8 cellular contexts compared by ENCODE assay signal in the genomic region with DNA sequence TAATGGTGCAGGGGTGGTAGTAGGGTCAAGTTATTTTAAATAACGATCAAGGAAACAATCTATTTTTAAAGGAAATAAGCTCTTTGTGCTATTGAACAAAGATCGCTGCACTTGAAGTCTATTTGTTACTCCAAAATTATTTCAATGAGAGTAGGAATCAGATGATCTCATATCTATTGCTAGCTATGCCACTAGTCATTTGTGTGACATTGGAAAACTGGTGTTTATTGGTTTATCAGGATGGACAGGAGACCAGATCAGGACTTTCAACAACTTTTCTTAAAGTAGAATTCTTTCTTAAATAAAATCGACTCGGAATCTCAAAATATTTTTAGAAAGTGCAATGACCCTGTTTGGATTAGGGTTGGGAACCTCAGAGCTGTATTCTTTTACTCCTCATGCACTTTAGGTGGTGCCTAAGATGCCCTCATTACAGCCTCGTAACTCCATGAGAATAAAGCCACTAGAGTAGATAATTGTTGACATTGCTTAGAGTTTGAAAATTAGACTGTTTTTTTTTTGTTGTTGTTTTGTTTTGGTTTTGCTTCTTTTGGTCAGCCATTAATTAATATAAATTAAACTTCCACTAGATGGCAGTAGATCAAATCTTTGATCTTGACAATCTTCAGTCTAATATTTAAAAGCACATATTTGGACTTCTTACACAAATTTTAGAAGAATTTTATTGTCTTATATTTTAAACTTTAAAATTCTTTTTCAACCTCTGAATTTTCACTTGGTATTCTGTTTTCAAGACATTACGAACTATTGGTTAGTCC.
DNase-seq lines count a peak whose midpoint lies in the region; ATAC-seq and TF ChIP-seq lines count a peak whose summit lies in the region.

No MANE protein-coding gene starts in this region.

- no peak overlapping the region for H2AK5ac ChIP-seq in mesenchymal stem cell (ENCODE audit: low read length, severe bottlenecking)

- H3K4ac ChIP-seq in mesenchymal stem cell (ENCODE audit: low read depth in 1 of 2, low read length in 2 of 2) = no peak overlapping the region

- H3K4me3 ChIP-seq in Loucy (ENCODE audit: low read length, poor library complexity, severe bottlenecking) (no peak overlapping the region), breast epithelium (peak overlapping the region in 1 of 3 donors; percentile 12), mesenchymal stem cell (ENCODE audit: insufficient read depth in 1 of 2, low read depth in 1 of 2, low read length in 2 of 2) (no peak overlapping the region)

- ATAC-seq in HG03521 (IDR thresholded peaks at IDR 0.05; ENCODE audit: unreplicated experiment) = no peak
- ATAC-seq in HG03520 (IDR thresholded peaks at IDR 0.05; ENCODE audit: unreplicated experiment) = no peak
- ATAC-seq in HG02588 (IDR thresholded peaks at IDR 0.05; ENCODE audit: unreplicated experiment) = no peak

- TF ChIP-seq POLR2A in breast epithelium (IDR thresholded peaks at IDR 0.05) = no peak

- no peaks in the 10 kb centered on the region for H3K9me2 ChIP-seq in Loucy (replicated peaks; ENCODE audit: low read depth, low read length)

- WGBS in mesenchymal stem cell = 95% methylated on average over 2 of the region's 6 CpGs

- no peaks in the 10 kb centered on the region for H3K79me1 ChIP-seq in mesenchymal stem cell (replicated peaks; ENCODE audit: low read length, poor library complexity, severe bottlenecking)

- no peak overlapping the region for H2BK120ac ChIP-seq in mesenchymal stem cell (ENCODE audit: low read depth, low read length)

- no peak overlapping the region for H2BK15ac ChIP-seq in mesenchymal stem cell (ENCODE audit: low read depth, poor library complexity, severe bottlenecking)

- H3K9ac ChIP-seq in Loucy (ENCODE audit: low read depth, low read length, poor library complexity, severe bottlenecking) (no peak overlapping the region), mesenchymal stem cell (ENCODE audit: low read length) (peak overlapping the region; percentile 80)

- no peaks in the 10 kb centered on the region for H3K79me2 ChIP-seq in Loucy (ENCODE audit: insufficient read depth, low read length)

- H3K27ac ChIP-seq in breast epithelium (peak overlapping the region; percentile 60 to 64), mesenchymal stem cell (ENCODE audit: low read length, poor library complexity, severe bottlenecking) (no peak overlapping the region)

- no peaks in the 10 kb centered on the region for H3K4me1 ChIP-seq in Loucy (ENCODE audit: insufficient read depth, low read length, poor library complexity, severe bottlenecking)
- no peaks in the 10 kb centered on the region for H3K4me1 ChIP-seq in breast epithelium
- H3K4me1 ChIP-seq in mesenchymal stem cell (ENCODE audit: control insufficient read depth, insufficient read depth, low read depth, low read length) = no peaks in the 10 kb centered on the region

- no peak overlapping the region for H4K91ac ChIP-seq in mesenchymal stem cell (ENCODE audit: low read length)

- H4K8ac ChIP-seq in mesenchymal stem cell (ENCODE audit: low read length) = no peak overlapping the region

- H2AFZ ChIP-seq in Loucy (ENCODE audit: low read length) (peak overlapping the region; percentile 54), mesenchymal stem cell (ENCODE audit: low read depth, low read length) (no peak overlapping the region)

- H3K4me2 ChIP-seq in Loucy (ENCODE audit: low read depth, low read length, poor library complexity, severe bottlenecking) (peak overlapping the region; percentile 37), mesenchymal stem cell (ENCODE audit: low read length, poor library complexity, severe bottlenecking) (no peak overlapping the region)

- no peaks in the 10 kb centered on the region for H4K20me1 ChIP-seq in Loucy (ENCODE audit: insufficient read depth, low read length, poor library complexity, severe bottlenecking)

- intact Hi-C loops in breast epithelium (cut with DNase I; ENCODE audit: low total_unique reads) = no loop called here

- DNase-seq in G401 (ENCODE audit: low spot score) (peak; percentile 61), breast epithelium (ENCODE audit: low spot score in 2 of 2) (no peak), mesenchymal stem cell (peak; percentile 28), GM13976 (ENCODE audit: low spot score) (no peak)

- no peak overlapping the region for H3K23ac ChIP-seq in mesenchymal stem cell (ENCODE audit: low read length in 2 of 2)

- H3K14ac ChIP-seq in mesenchymal stem cell (ENCODE audit: low read length in 2 of 2) = no peak overlapping the region

- H3K36me3 ChIP-seq in Loucy (ENCODE audit: insufficient read depth, low read length) (no peaks in the 10 kb centered on the region), breast epithelium (no peaks in the 10 kb centered on the region), mesenchymal stem cell (ENCODE audit: control insufficient read depth in 1 of 2, insufficient read depth in 2 of 2, low read depth in 1 of 2, low read length in 2 of 2) (no peaks in the 10 kb centered on the region)

- TF ChIP-seq CTCF in Loucy (conservative IDR thresholded peaks at IDR 0.05; ENCODE audit: low read length) = peak; percentile 60
- peak in 2 of 3 donors; percentile 35 to 36 for TF ChIP-seq CTCF in breast epithelium (IDR thresholded peaks at IDR 0.05)
- no peak for TF ChIP-seq CTCF in GM13976 (IDR thresholded peaks at IDR 0.05; ENCODE audit: borderline replicate concordance, control extremely low read depth, extremely low read depth, insufficient read depth, missing control alignments)

- in situ Hi-C loops in G401 (cut with HindIII; ENCODE audit: low sequenced_read_pairs) = no loop called here
- in situ Hi-C loops in GM13976 (cut with MboI; ENCODE audit: low sequenced_read_pairs, unreplicated experiment) = loop anchor here (25.0 kb wide), 1 partner anchor 255 kb away; no protein-coding TSS in a partner anchor

- no peak overlapping the region for H2BK5ac ChIP-seq in mesenchymal stem cell (ENCODE audit: low read depth, low read length, poor library complexity, severe bottlenecking)

- H3F3A ChIP-seq in Loucy (ENCODE audit: low read depth) = no peaks in the 10 kb centered on the region

- no peaks in the 10 kb centered on the region for H3K27me3 ChIP-seq in Loucy (ENCODE audit: insufficient read depth, low read length, poor library complexity, severe bottlenecking)
- H3K27me3 ChIP-seq in breast epithelium = no peaks in the 10 kb centered on the region
- no peaks in the 10 kb centered on the region for H3K27me3 ChIP-seq in mesenchymal stem cell (ENCODE audit: control insufficient read depth in 1 of 2, insufficient read depth in 1 of 2, low read length in 2 of 2)

- H2BK12ac ChIP-seq in mesenchymal stem cell (ENCODE audit: low read length in 2 of 2) = no peak overlapping the region

- no peaks in the 10 kb centered on the region for H3K9me3 ChIP-seq in Loucy (ENCODE audit: insufficient read depth, low read depth, low read length)
- H3K9me3 ChIP-seq in breast epithelium = no peaks in the 10 kb centered on the region
- H3K9me3 ChIP-seq in mesenchymal stem cell (ENCODE audit: control insufficient read depth, low read length) = no peaks in the 10 kb centered on the region

- no peak overlapping the region for H3K18ac ChIP-seq in mesenchymal stem cell (ENCODE audit: low read depth in 1 of 2, low read length in 2 of 2)

Comparison
In these comparisons a context has a peak if more than half of its experiments do, and no peak if none do; other contexts are left out.
1. DNase-seq: peak in G401 (single experiment) and mesenchymal stem cell (single experiment); none in breast epithelium (0 of 2) and GM13976 (single experiment).